ENCODE assay signal across 13 cellular contexts in genomic region chr11:121711900-121712424, GRCh38.
"Had no signal": no experiment of that assay in that cellular context is flagged by ENCODE, and none has a peak within 500 bp of the region (broad histone marks: within the 10 kb centered on the region; RNA-seq: fewer than 3 reads in every experiment).

No MANE protein-coding gene starts in this region.

- H3K36me3 ChIP-seq: thyroid gland had no signal

- ATAC-seq: activated naive CD4-positive, alpha-beta T cell treated with anti-CD3 and anti-CD28 coated beads, Interleukin-2, amount 50 U/mL, for 72 hours; activated T-cell treated with anti-CD3 and anti-CD28 coated beads, Interleukin-2, amount 50 U/mL, for 4 hours; body of pancreas; stimulated activated naive B cell treated with anti-CD40 and anti-IgM and Interleukin-4, amounts not matched to agents 10 μg/mL and 1 μg/mL and 100 μg/mL, for 72 hours had no signal

- H3K4me3 ChIP-seq: body of pancreas, thyroid gland had no signal

- H3K4me1 ChIP-seq: body of pancreas, thyroid gland had no signal

- FAIRE-seq: frontal cortex had no signal

- H3K9me3 ChIP-seq: body of pancreas, thyroid gland had no signal

- H3K27me3 ChIP-seq: body of pancreas, thyroid gland had no signal

- H3K27ac ChIP-seq: body of pancreas, thyroid gland had no signal

- DNase-seq: activated CD4-positive, alpha-beta memory T cell treated with anti-CD3 and anti-CD28 coated beads, Interleukin-2, amount 10 ng/mL, durations not matched to agents 7 days and 5 days; activated CD4-positive, alpha-beta T cell treated with anti-CD3 and anti-CD28 coated beads for 4 hours; activated effector memory CD4-positive, alpha-beta T cell treated with anti-CD3 and anti-CD28 coated beads, Interleukin-2, amount 50 U/mL, for 16 hours; activated T-cell treated with anti-CD3 and anti-CD28 coated beads, Interleukin-2, amount 50 U/mL, for 4 hours; body of pancreas; effector memory CD4-positive, alpha-beta T cell; head of caudate nucleus; stimulated activated CD4-positive, alpha-beta T cell treated with anti-CD3 and anti-CD28 coated beads, Interleukin-2, amount 100 ng/mL, for 48 hours; stimulated activated naive B cell treated with anti-CD40 and anti-IgM and Interleukin-4, amounts not matched to agents 10 μg/mL and 1 μg/mL and 100 μg/mL, for 72 hours; T-helper 2 cell; thyroid gland had no signal
